18 cellular contexts compared by ENCODE assay signal in the genomic region with DNA sequence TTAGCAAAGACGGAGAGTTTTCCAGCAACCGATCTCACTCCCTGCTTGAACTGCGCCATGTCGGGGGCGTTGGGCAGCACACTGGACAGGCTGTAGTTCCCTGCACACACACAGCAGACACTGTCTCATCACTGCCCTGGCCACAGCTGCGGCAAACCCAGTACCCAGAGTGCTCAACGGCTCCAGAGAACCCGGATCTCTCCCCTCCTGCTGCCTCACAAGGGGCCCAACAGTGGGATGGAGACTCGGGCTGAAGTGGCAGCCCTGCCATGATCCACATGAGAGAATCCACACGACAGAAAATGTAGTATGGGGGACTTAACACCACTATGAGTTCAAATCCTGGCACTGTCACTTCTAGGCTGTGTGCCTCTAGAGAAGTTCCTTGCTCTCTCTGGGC. TPM values are rescaled to one million over a fixed set of nuclear protein-coding genes. Genes with fewer than 3 reads are reported as not detected.
DNase-seq lines count a peak whose midpoint lies in the region; ATAC-seq and TF ChIP-seq lines count a peak whose summit lies in the region.
"Had no signal": no experiment of that assay in that cellular context is flagged by ENCODE, and none has a peak within 500 bp of the region (broad histone marks: within the 10 kb centered on the region; RNA-seq: fewer than 3 reads in every experiment).

No MANE protein-coding gene starts in this region.

- TF ChIP-seq CTCF in CD14-positive monocyte (IDR thresholded peaks at IDR 0.05): no peak
- no peak for TF ChIP-seq CTCF in VCaP (conservative IDR thresholded peaks at IDR 0.05)
- TF ChIP-seq CTCF in testis (IDR thresholded peaks at IDR 0.05): no peak
- TF ChIP-seq CTCF in transverse colon (IDR thresholded peaks at IDR 0.05): no peak

- H3K27ac Mint-ChIP-seq in CD14-positive monocyte: peak overlapping the region in 4 of 7 donors; percentile 12 to 83 (median 46)
- H3K27ac Mint-ChIP-seq in effector memory CD8-positive, alpha-beta T cell: peak overlapping the region; percentile 76 to 78
- H3K27ac Mint-ChIP-seq: CD4-positive, alpha-beta T cell; GM23338 had no signal

- H3K27ac ChIP-seq in VCaP (peak overlapping the region; percentile 100; the same call in 1 of the 2 replicates), testis (no peak overlapping the region), transverse colon (no peak overlapping the region)
- H3K27ac ChIP-seq: BLaER1, KMS-11 had no signal

- no peaks in the 10 kb centered on the region for H3K36me3 ChIP-seq in testis (ENCODE audit: low read depth, missing control alignments)
- H3K36me3 ChIP-seq in transverse colon: peaks cover 0 to 17% (median 0%) of the 10 kb centered on the region in 4 donors

- peaks cover 17% of the 10 kb centered on the region for H3K4me1 Mint-ChIP-seq in CD14-positive monocyte
- peaks cover 3 to 8% of the 10 kb centered on the region in 2 donors for H3K4me1 Mint-ChIP-seq in effector memory CD8-positive, alpha-beta T cell (ENCODE audit: low read depth in 2 of 2)

- peaks cover 71 to 96% of the 10 kb centered on the region in 2 donors for H3K36me3 Mint-ChIP-seq in CD14-positive monocyte
- peaks cover 61% of the 10 kb centered on the region for H3K36me3 Mint-ChIP-seq in effector memory CD8-positive, alpha-beta T cell (ENCODE audit: insufficient read depth)

- H3K27me3 ChIP-seq in testis (no peaks in the 10 kb centered on the region), transverse colon (no peaks in the 10 kb centered on the region)
- H3K27me3 ChIP-seq: BLaER1 had no signal

- in situ Hi-C loops in transverse colon (cut with MboI; ENCODE audit: low pct_ligation_motif_present in 1 of 4, low pct_unique_long_range_greater_than_20kb in 1 of 4, low sequenced_read_pairs in 3 of 4): no loop called here

- no peaks in the 10 kb centered on the region for H3K27me3 Mint-ChIP-seq in CD14-positive monocyte (ENCODE audit: low read depth in 3 of 3)
- no peaks in the 10 kb centered on the region for H3K27me3 Mint-ChIP-seq in effector memory CD8-positive, alpha-beta T cell
- H3K27me3 Mint-ChIP-seq: CD4-positive, alpha-beta T cell had no signal

- peaks cover 0 to 3% (median 0%) of the 10 kb centered on the region in 7 donors for H3K9me3 Mint-ChIP-seq in CD14-positive monocyte
- H3K9me3 Mint-ChIP-seq in effector memory CD8-positive, alpha-beta T cell: no peaks in the 10 kb centered on the region
- H3K9me3 Mint-ChIP-seq: CD4-positive, alpha-beta T cell; GM23338; H9 had no signal

- intact Hi-C loops in CD14-positive monocyte (cut with micrococcal nuclease): no loop called here
- intact Hi-C loops in testis (cut with DNase I; ENCODE audit: low total_unique reads): no loop called here
- intact Hi-C loops in transverse colon (cut with DNase I; ENCODE audit: low total_unique reads): no loop called here

- ATAC-seq in effector memory CD8-positive, alpha-beta T cell (replicated peaks): no peak
- ATAC-seq in GM21381 (IDR thresholded peaks at IDR 0.05; ENCODE audit: unreplicated experiment): no peak

- H3K4me3 ChIP-seq in testis (no peak overlapping the region), transverse colon (no peak overlapping the region)
- H3K4me3 ChIP-seq: BLaER1, GM23338 had no signal

- no peak for TF ChIP-seq POLR2A in testis (IDR thresholded peaks at IDR 0.05)
- no peak for TF ChIP-seq POLR2A in transverse colon (IDR thresholded peaks at IDR 0.05)

- H3K4me1 ChIP-seq in testis: no peaks in the 10 kb centered on the region
- no peaks in the 10 kb centered on the region for H3K4me1 ChIP-seq in transverse colon

- DNase-seq in CD14-positive monocyte (ENCODE audit: low spot score) (no peak), testis (peak; percentile 8), transverse colon (no peak)
- no peak for DNase-seq in effector memory CD8-positive, alpha-beta T cell
- DNase-seq in activated CD4-positive, alpha-beta T cell treated with anti-CD3 and anti-CD28 coated beads, Interleukin-2, amount 50 U/mL, for 48 hours: no peak
- DNase-seq: CD4-positive, alpha-beta T cell; IMR-90; NCI-H1048; NCI-H1417; NCI-H510A; RPMI8226; SHP77 had no signal

- TF ChIP-seq EP300 in transverse colon (IDR thresholded peaks at IDR 0.05; ENCODE audit: low read depth): no peak

- H3K4me3 Mint-ChIP-seq in CD14-positive monocyte: no peak overlapping the region
- H3K4me3 Mint-ChIP-seq in effector memory CD8-positive, alpha-beta T cell: no peak overlapping the region
- H3K4me3 Mint-ChIP-seq: CD4-positive, alpha-beta T cell; GM23338; H9 had no signal

- 95 to 96% methylated on average over 8 to 10 of the region's 10 CpGs for WGBS in testis, 2 donors
- 94% methylated on average over 10 of the region's 10 CpGs; no CpG with 5 or more reads in 1 of the 2 donors for WGBS in transverse colon (ENCODE audit: low coverage in 1 of 2), 2 donors

- H3K9me3 ChIP-seq in testis (no peaks in the 10 kb centered on the region), transverse colon (no peaks in the 10 kb centered on the region)
- H3K9me3 ChIP-seq: BLaER1 had no signal

RNA-seq across cellular contexts. Expression of gene ARFGAP3, which starts 58.0 kb away (rescaled TPM):
- 10 to 100 TPM; 34.8 to 38.7 TPM for polyA plus RNA-seq in CD14-positive monocyte
- total RNA-seq in testis: 10 to 100 TPM; 50.2 to 54.1 TPM
- 82.9 TPM for polyA plus RNA-seq in testis (ENCODE audit: insufficient read depth, low read depth, low replicate concordance)
- 10 to 100 TPM; 24.3 to 43.5 (median 33.3) TPM for total RNA-seq in transverse colon
